In genomic region chr1:32963746-32964460, GRCh38 we compare ENCODE assay signal across 8 cellular contexts. TPM values are rescaled to one million over a fixed set of nuclear protein-coding genes. Genes with fewer than 3 reads are reported as not detected.
DNase-seq lines count a peak whose midpoint lies in the region; ATAC-seq and TF ChIP-seq lines count a peak whose summit lies in the region.

No MANE protein-coding gene starts in this region.

- H3K27me3 Mint-ChIP-seq in CD4-positive, alpha-beta memory T cell, result no peaks in the 10 kb centered on the region
- H3K27me3 Mint-ChIP-seq in T-cell, result no peaks in the 10 kb centered on the region

- H3K27ac ChIP-seq in CD4-positive, alpha-beta memory T cell (ENCODE audit: low read depth, low read length), result peak overlapping the region; percentile 63
- no peak overlapping the region for H3K27ac ChIP-seq in HUES6 (ENCODE audit: low read depth, low read length)
- H3K27ac ChIP-seq in angular gyrus (ENCODE audit: low read depth, low read length), result peak overlapping the region; percentile 7
- peak overlapping the region; percentile 70 to 92 (median 82) for H3K27ac ChIP-seq in gastrocnemius medialis

- intact Hi-C loops in CD4-positive, alpha-beta memory T cell (cut with micrococcal nuclease), result loop anchor here (1.0 to 5.0 kb wide), 4 partner anchors 17 to 147 kb away; partner anchors contain the start of genes AZIN2, S100PBP and YARS1
- intact Hi-C loops in gastrocnemius medialis (cut with DNase I; ENCODE audit: low total_unique reads), result loop anchor here (1.0 to 5.0 kb wide), 3 partner anchors 43 to 91 kb away; partner anchors contain the start of gene AK2

- H3K27me3 ChIP-seq in CD4-positive, alpha-beta memory T cell (ENCODE audit: insufficient read depth, low read length), result no peaks in the 10 kb centered on the region
- H3K27me3 ChIP-seq in HUES6 (ENCODE audit: control insufficient read depth, insufficient read depth, low read length) (peaks cover 15% of the 10 kb centered on the region), gastrocnemius medialis (peaks cover 0 to 6% (median 0%) of the 10 kb centered on the region in 3 donors)

- peaks cover 44% of the 10 kb centered on the region for H3K4me1 ChIP-seq in CD4-positive, alpha-beta memory T cell (ENCODE audit: insufficient read depth, low read length)
- peaks cover 19% of the 10 kb centered on the region for H3K4me1 ChIP-seq in HUES6 (ENCODE audit: control insufficient read depth, insufficient read depth, low read length)
- peaks cover 22 to 29% of the 10 kb centered on the region in 2 donors for H3K4me1 ChIP-seq in gastrocnemius medialis

- no peaks in the 10 kb centered on the region for H3K9me3 ChIP-seq in CD4-positive, alpha-beta memory T cell (ENCODE audit: control insufficient read depth in 1 of 2, low read length in 2 of 2)
- H3K9me3 ChIP-seq in HUES6 (ENCODE audit: control insufficient read depth, insufficient read depth, low read depth, low read length) (no peaks in the 10 kb centered on the region), gastrocnemius medialis (peaks cover 0 to 2% (median 0%) of the 10 kb centered on the region in 3 donors)

- POLR2A ChIA-PET in CD4-positive, alpha-beta memory T cell (lab: Charles Lee; ENCODE audit: partially characterized antibody), result interaction anchor here (0.6 to 12.9 kb wide), 31 partner anchors 9 to 313 kb away, joined by 3 to 205 read pairs (median 6); partner anchors contain the start of genes AZIN2, RBBP4, S100PBP and TRIM62
- POLR2A ChIA-PET in T-cell (lab: Charles Lee), result interaction anchor here in 1 of 2 donors (0.9 to 2.0 kb wide), 3 partner anchors 17 to 117 kb away, joined by 3 to 16 read pairs (median 9); partner anchors contain the start of gene AZIN2

- peak overlapping the region in 1 of 2 donors; percentile 79 for H3K4me3 ChIP-seq in CD4-positive, alpha-beta memory T cell (ENCODE audit: low read length in 2 of 2)
- H3K4me3 ChIP-seq in HUES6 (ENCODE audit: low read depth, low read length) (peak overlapping the region; percentile 85), gastrocnemius medialis (peak overlapping the region; percentile 66 to 85 (median 72))

- H3K9me3 Mint-ChIP-seq in CD4-positive, alpha-beta memory T cell, result peaks cover 0 to 1% (median 0%) of the 10 kb centered on the region in 8 donors
- H3K9me3 Mint-ChIP-seq in T-cell, result no peaks in the 10 kb centered on the region

- H3K4me1 Mint-ChIP-seq in CD4-positive, alpha-beta memory T cell, result peaks cover 32 to 55% (median 39%) of the 10 kb centered on the region in 4 donors
- H3K4me1 Mint-ChIP-seq in T-cell, result peaks cover 38 to 42% (median 41%) of the 10 kb centered on the region in 3 donors

- ATAC-seq in GM21360 (IDR thresholded peaks at IDR 0.05; ENCODE audit: unreplicated experiment) (peak; percentile 22), T-cell (replicated peaks in 1 of 4) (peak; percentile 40 to 45 (median 42)), gastrocnemius medialis (peak; percentile 19 to 30)

- peak overlapping the region; percentile 84 to 94 (median 87) for H3K4me3 Mint-ChIP-seq in CD4-positive, alpha-beta memory T cell
- peak overlapping the region; percentile 73 to 88 (median 79) for H3K4me3 Mint-ChIP-seq in T-cell

- H3K9ac ChIP-seq in HUES6 (ENCODE audit: low read length), result peak overlapping the region; percentile 65

- CTCF ChIA-PET in CD4-positive, alpha-beta memory T cell (lab: Charles Lee; ENCODE audit: partially characterized antibody), result interaction anchor here (1.0 to 1.6 kb wide), 4 partner anchors 8 to 34 kb away, joined by 3 to 6 read pairs (median 4); no protein-coding TSS in a partner anchor
- CTCF ChIA-PET in T-cell (lab: Charles Lee), result interaction anchor here (0.7 kb wide), 3 partner anchors 31 to 78 kb away, joined by 4 read pairs; partner anchors contain the start of gene HPCA (in 1 of the 2)

- no peaks in the 10 kb centered on the region for H3K36me3 ChIP-seq in CD4-positive, alpha-beta memory T cell (ENCODE audit: insufficient read depth, low read length)
- H3K36me3 ChIP-seq in HUES6 (ENCODE audit: control insufficient read depth, insufficient read depth, low read length) (no peaks in the 10 kb centered on the region), gastrocnemius medialis (no peaks in the 10 kb centered on the region)

- TF ChIP-seq POLR2A in gastrocnemius medialis (IDR thresholded peaks at IDR 0.05), result no peak

- TF ChIP-seq CTCF in gastrocnemius medialis (IDR thresholded peaks at IDR 0.05 in 4 of 5, conservative IDR thresholded peaks at IDR 0.05 in 1 of 5), result no peak

- DNase-seq in CD4-positive, alpha-beta memory T cell, result peak; percentile 66 to 79 (median 68)
- peak; percentile 22 to 71 (median 54) for DNase-seq in T-cell
- DNase-seq in hepatic stellate cell (ENCODE audit: low spot score), result peak; percentile 68
- peak; percentile 27 to 47 for DNase-seq in gastrocnemius medialis
- no peak for DNase-seq in GF-D8 (lab: John Stamatoyannopoulos, UW)

- peaks cover 0 to 10% of the 10 kb centered on the region in 2 donors for H3K36me3 Mint-ChIP-seq in CD4-positive, alpha-beta memory T cell
- H3K36me3 Mint-ChIP-seq in T-cell, result no peaks in the 10 kb centered on the region

- peak overlapping the region; percentile 86 to 93 (median 89) for H3K27ac Mint-ChIP-seq in CD4-positive, alpha-beta memory T cell
- peak overlapping the region; percentile 61 to 73 for H3K27ac Mint-ChIP-seq in T-cell

- in situ Hi-C loops in gastrocnemius medialis (cut with MboI; ENCODE audit: low sequenced_read_pairs in 4 of 4), result no loop called here

RNA-seq across cellular contexts. Expression of gene RNF19B, which starts 0.7 kb away (rescaled TPM):
- total RNA-seq in CD4-positive, alpha-beta memory T cell, result 10 to 100 TPM; 28.5 to 30.6 TPM
- polyA plus RNA-seq in CD4-positive, alpha-beta memory T cell, result 1 to 10 TPM; 1.1 to 4.8 TPM
- total RNA-seq in T-cell, result 10 to 100 TPM; 28.7 to 44.8 (median 30.3) TPM
- total RNA-seq in gastrocnemius medialis, result 10 to 100 TPM; 22.7 to 34.4 (median 28.6) TPM
